In the genomic region with DNA sequence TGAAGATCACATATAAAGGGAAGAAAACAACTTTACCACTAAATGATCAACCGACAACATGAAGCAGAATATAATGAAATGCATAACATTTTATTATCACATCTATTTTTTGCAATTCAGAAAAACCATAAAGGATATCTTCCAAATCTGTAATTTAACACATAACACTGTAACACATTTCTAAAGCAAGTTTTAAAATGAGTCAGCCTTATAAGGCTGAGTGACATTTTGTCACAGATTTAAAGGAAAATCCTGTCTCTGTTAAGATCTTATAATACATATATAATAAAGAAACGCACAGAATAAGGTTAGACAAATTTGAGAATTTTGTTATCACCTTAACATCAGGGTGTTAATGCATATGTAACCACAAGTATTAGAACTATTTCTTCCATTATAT, we compare ENCODE assay signal across 14 cellular contexts.
"Had no signal": no experiment of that assay in that cellular context is flagged by ENCODE, and none has a peak within 500 bp of the region (broad histone marks: within the 10 kb centered on the region; RNA-seq: fewer than 3 reads in every experiment).

No MANE protein-coding gene starts in this region.

- H2AFZ ChIP-seq: hepatocyte, neural progenitor cell had no signal

- H3K27me3 ChIP-seq: hepatocyte, neural progenitor cell, ovary, right atrium auricular region, stomach, transverse colon had no signal

- H3K27me3 Mint-ChIP-seq: memory B cell had no signal

- H3K4me2 ChIP-seq: hepatocyte, neural progenitor cell had no signal

- H3K36me3 Mint-ChIP-seq: memory B cell, mesothelial cell of epicardium, natural killer cell, neural progenitor cell had no signal

- H3K9me3 ChIP-seq: ovary, right atrium auricular region, stomach, thoracic aorta, transverse colon had no signal

- H3K4me1 Mint-ChIP-seq: neural progenitor cell had no signal

- H3K4me3 Mint-ChIP-seq: memory B cell, mesothelial cell of epicardium, natural killer cell, neural progenitor cell had no signal

- H3K9me3 Mint-ChIP-seq: memory B cell, mesothelial cell of epicardium, natural killer cell, neural progenitor cell had no signal

- H3K79me2 ChIP-seq: hepatocyte had no signal

- H3K4me3 ChIP-seq: coronary artery, hepatocyte, neural progenitor cell, ovary, right atrium auricular region, stomach, thoracic aorta, transverse colon had no signal

- H3K36me3 ChIP-seq: neural progenitor cell, ovary, right atrium auricular region, stomach, thoracic aorta, transverse colon had no signal

- H3K27ac ChIP-seq: coronary artery, hepatocyte, neural progenitor cell, ovary, right atrium auricular region, stomach, thoracic aorta, transverse colon had no signal

- H3K4me1 ChIP-seq: neural progenitor cell, right atrium auricular region, stomach, transverse colon had no signal

- H3K27ac Mint-ChIP-seq: memory B cell, mesothelial cell of epicardium, neural progenitor cell had no signal

- DNase-seq: effector CD4-positive, alpha-beta T cell; natural killer cell; ovary; stimulated activated CD4-positive, alpha-beta T cell treated with anti-CD3 and anti-CD28 coated beads, Interleukin-12 subunit alpha, Interleukin-12 subunit beta, amount 100 ng/mL, for 4 hours; stimulated activated naive CD4-positive, alpha-beta T cell; stomach had no signal

- H3K9ac ChIP-seq: neural progenitor cell had no signal
